In genomic region chr12:123233505-123234299, GRCh38 we compare ENCODE assay signal across 8 cellular contexts. TPM values are rescaled to one million over a fixed set of nuclear protein-coding genes. Genes with fewer than 3 reads are reported as not detected.
A peak's percentile ranks its signal among the peaks of the same experiment; 100 is the strongest.
DNase-seq lines count a peak whose midpoint lies in the region; ATAC-seq and TF ChIP-seq lines count a peak whose summit lies in the region.

No MANE protein-coding gene starts in this region.

- H3K9ac ChIP-seq in iPS-18a (ENCODE audit: low read length), result peak overlapping the region; percentile 80

- ATAC-seq in GM19035 (IDR thresholded peaks at IDR 0.05; ENCODE audit: unreplicated experiment) (peak; percentile 18), HG03460 (IDR thresholded peaks at IDR 0.05; ENCODE audit: unreplicated experiment) (peak; percentile 15)
- peak; percentile 8 to 11 for ATAC-seq in stimulated activated naive B cell treated with anti-CD40 and anti-IgM and Interleukin-4, amounts not matched to agents 10 μg/mL and 1 μg/mL and 100 μg/mL, for 72 hours (replicated peaks)

- peak overlapping the region; percentile 99 for H3K27ac Mint-ChIP-seq in activated T-helper 1 cell treated with anti-CD3 and anti-CD28 coated beads, Interleukin-12 subunit alpha, Interleukin-12 subunit beta, Interleukin-2, Interleukin-4 antibody, amounts not matched to agents 30 ng/mL and 10 ng/mL and 1 ng/mL, durations not matched to agents 14 hours and 24 hours and 36 hours
- peak overlapping the region; percentile 100 for H3K27ac Mint-ChIP-seq in stimulated activated naive B cell treated with anti-CD40 and anti-IgM and Interleukin-4, amounts not matched to agents 10 μg/mL and 1 μg/mL and 100 μg/mL, for 72 hours

- H3K4me3 ChIP-seq in A673 (ENCODE audit: low read depth, low read length, poor library complexity, severe bottlenecking) (peak overlapping the region; percentile 86), iPS-18a (ENCODE audit: low read length) (peak overlapping the region; percentile 94)

- H3K4me1 ChIP-seq in A673 (ENCODE audit: insufficient read depth, low read length, poor library complexity, severe bottlenecking) (peaks cover 22% of the 10 kb centered on the region), iPS-18a (ENCODE audit: control insufficient read depth, low read depth, low read length) (peaks cover 7% of the 10 kb centered on the region)

- peaks cover 70% of the 10 kb centered on the region for H3K4me1 Mint-ChIP-seq in activated T-helper 1 cell treated with anti-CD3 and anti-CD28 coated beads, Interleukin-12 subunit alpha, Interleukin-12 subunit beta, Interleukin-2, Interleukin-4 antibody, amounts not matched to agents 30 ng/mL and 10 ng/mL and 1 ng/mL, durations not matched to agents 14 hours and 24 hours and 36 hours (ENCODE audit: low read depth)
- peaks cover 27 to 61% of the 10 kb centered on the region in 2 donors for H3K4me1 Mint-ChIP-seq in stimulated activated naive B cell treated with anti-CD40 and anti-IgM and Interleukin-4, amounts not matched to agents 10 μg/mL and 1 μg/mL and 100 μg/mL, for 72 hours

- H3K27me3 ChIP-seq in A673 (replicated peaks; ENCODE audit: insufficient read depth, low read depth, low read length, poor library complexity), result no peaks in the 10 kb centered on the region
- H3K27me3 ChIP-seq in iPS-18a (ENCODE audit: control insufficient read depth, insufficient read depth, low read length), result no peaks in the 10 kb centered on the region

- intact Hi-C loops in A673 (cut with micrococcal nuclease; ENCODE audit: unreplicated experiment), result loop anchor here (2.0 to 10.0 kb wide), 3 partner anchors 155 to 359 kb away; partner anchors contain the start of gene ABCB9
- intact Hi-C loops in activated T-helper 1 cell treated with anti-CD3 and anti-CD28 coated beads, Interleukin-12 subunit alpha, Interleukin-12 subunit beta, Interleukin-2, Interleukin-4 antibody, amounts not matched to agents 30 ng/mL and 10 ng/mL and 1 ng/mL, durations not matched to agents 14 hours and 24 hours and 36 hours (cut with micrococcal nuclease), result loop anchor here (1.0 to 10.0 kb wide), 15 partner anchors 10 to 1149 kb away; partner anchors contain the start of genes DIABLO, KMT5A, KNTC1 and RILPL2

- H3K27ac ChIP-seq in A673 (ENCODE audit: low read depth, low read length, poor library complexity, severe bottlenecking) (peak overlapping the region; percentile 88), iPS-18a (ENCODE audit: low read length) (no peak overlapping the region)

- CTCF ChIA-PET in A673 (lab: Charles Lee), result interaction anchor here (0.5 to 1.0 kb wide), 4 partner anchors 14 to 385 kb away, joined by 3 to 10 read pairs (median 4); no protein-coding TSS in a partner anchor

- H3K36me3 ChIP-seq in A673 (ENCODE audit: insufficient read depth, low read length, poor library complexity, severe bottlenecking) (peaks cover 5% of the 10 kb centered on the region), iPS-18a (ENCODE audit: control insufficient read depth, low read depth, low read length) (peaks cover 3% of the 10 kb centered on the region)

- TF ChIP-seq CTCF in A673 (conservative IDR thresholded peaks at IDR 0.05; ENCODE audit: low read depth, low read length), result no peak

- TSS peak; percentile 53 for BruUV-seq in A673 (replicated peaks; lab: Mats Ljungman, UMichigan)

- peaks cover 21% of the 10 kb centered on the region for H3K36me3 Mint-ChIP-seq in activated T-helper 1 cell treated with anti-CD3 and anti-CD28 coated beads, Interleukin-12 subunit alpha, Interleukin-12 subunit beta, Interleukin-2, Interleukin-4 antibody, amounts not matched to agents 30 ng/mL and 10 ng/mL and 1 ng/mL, durations not matched to agents 14 hours and 24 hours and 36 hours (ENCODE audit: low read depth)
- peaks cover 10 to 27% of the 10 kb centered on the region in 2 donors for H3K36me3 Mint-ChIP-seq in stimulated activated naive B cell treated with anti-CD40 and anti-IgM and Interleukin-4, amounts not matched to agents 10 μg/mL and 1 μg/mL and 100 μg/mL, for 72 hours

- no peaks in the 10 kb centered on the region for H3K9me3 ChIP-seq in A673 (ENCODE audit: low read depth, low read length, poor library complexity, severe bottlenecking)
- no peaks in the 10 kb centered on the region for H3K9me3 ChIP-seq in iPS-18a (ENCODE audit: control insufficient read depth, low read depth, low read length)

- H3K9me3 Mint-ChIP-seq in activated T-helper 1 cell treated with anti-CD3 and anti-CD28 coated beads, Interleukin-12 subunit alpha, Interleukin-12 subunit beta, Interleukin-2, Interleukin-4 antibody, amounts not matched to agents 30 ng/mL and 10 ng/mL and 1 ng/mL, durations not matched to agents 14 hours and 24 hours and 36 hours, result no peaks in the 10 kb centered on the region
- H3K9me3 Mint-ChIP-seq in stimulated activated naive B cell treated with anti-CD40 and anti-IgM and Interleukin-4, amounts not matched to agents 10 μg/mL and 1 μg/mL and 100 μg/mL, for 72 hours, result no peaks in the 10 kb centered on the region

- POLR2A ChIA-PET in A673 (lab: Charles Lee; ENCODE audit: low non-redundant PET), result interaction anchor here (0.5 to 0.7 kb wide), 3 partner anchors 10 to 739 kb away, joined by 3 to 6 read pairs (median 3); partner anchors contain the start of gene CCDC92

- peak; percentile 37 for DNase-seq in A673 (ENCODE audit: low spot score)
- DNase-seq in activated T-helper 1 cell treated with anti-CD3 and anti-CD28 coated beads, Interleukin-12 subunit alpha, Interleukin-12 subunit beta, Interleukin-2, Interleukin-4 antibody, amounts not matched to agents 30 ng/mL and 10 ng/mL and 1 ng/mL, durations not matched to agents 14 hours and 24 hours and 36 hours (ENCODE audit: low spot score), result no peak
- no peak for DNase-seq in stimulated activated naive B cell treated with anti-CD40 and anti-IgM and Interleukin-4, amounts not matched to agents 10 μg/mL and 1 μg/mL and 100 μg/mL, for 72 hours
- DNase-seq in NCI-H446 treated with DMSO at 0.1 percent for 48 hours (lab: John Stamatoyannopoulos, UW), result no peak
- DNase-seq in dedifferentiated amniotic fluid mesenchymal stem cell (ENCODE audit: extremely low spot score), result no peak

- peak overlapping the region; percentile 100 for H3K4me3 Mint-ChIP-seq in activated T-helper 1 cell treated with anti-CD3 and anti-CD28 coated beads, Interleukin-12 subunit alpha, Interleukin-12 subunit beta, Interleukin-2, Interleukin-4 antibody, amounts not matched to agents 30 ng/mL and 10 ng/mL and 1 ng/mL, durations not matched to agents 14 hours and 24 hours and 36 hours
- peak overlapping the region; percentile 95 for H3K4me3 Mint-ChIP-seq in stimulated activated naive B cell treated with anti-CD40 and anti-IgM and Interleukin-4, amounts not matched to agents 10 μg/mL and 1 μg/mL and 100 μg/mL, for 72 hours

- H3K27me3 Mint-ChIP-seq in activated T-helper 1 cell treated with anti-CD3 and anti-CD28 coated beads, Interleukin-12 subunit alpha, Interleukin-12 subunit beta, Interleukin-2, Interleukin-4 antibody, amounts not matched to agents 30 ng/mL and 10 ng/mL and 1 ng/mL, durations not matched to agents 14 hours and 24 hours and 36 hours (ENCODE audit: insufficient read depth), result peaks cover 2% of the 10 kb centered on the region
- no peaks in the 10 kb centered on the region for H3K27me3 Mint-ChIP-seq in stimulated activated naive B cell treated with anti-CD40 and anti-IgM and Interleukin-4, amounts not matched to agents 10 μg/mL and 1 μg/mL and 100 μg/mL, for 72 hours

RNA-seq across cellular contexts. Expression of gene MTRFR, which starts 0.5 kb away (rescaled TPM):
- 21.9 and 26.3 TPM in 2 replicates for total RNA-seq in A673 (2021)
- 32.6 and 34.2 TPM in 2 replicates for total RNA-seq in activated T-helper 1 cell treated with anti-CD3 and anti-CD28 coated beads, Interleukin-12 subunit alpha, Interleukin-12 subunit beta, Interleukin-2, Interleukin-4 antibody, amounts not matched to agents 30 ng/mL and 10 ng/mL and 1 ng/mL, durations not matched to agents 14 hours and 24 hours and 36 hours

RNA-seq across cellular contexts. Expression of gene MPHOSPH9, which starts 0.8 kb away (rescaled TPM):
- total RNA-seq in A673 (2021), result 80.8 and 95.7 TPM in 2 replicates
- total RNA-seq in activated T-helper 1 cell treated with anti-CD3 and anti-CD28 coated beads, Interleukin-12 subunit alpha, Interleukin-12 subunit beta, Interleukin-2, Interleukin-4 antibody, amounts not matched to agents 30 ng/mL and 10 ng/mL and 1 ng/mL, durations not matched to agents 14 hours and 24 hours and 36 hours, result 87.3 and 89.9 TPM in 2 replicates

RNA-seq across cellular contexts. Expression of gene CDK2AP1, which starts 38.0 kb away (rescaled TPM):
- 136 and 140 TPM in 2 replicates for total RNA-seq in A673 (2021)
- total RNA-seq in activated T-helper 1 cell treated with anti-CD3 and anti-CD28 coated beads, Interleukin-12 subunit alpha, Interleukin-12 subunit beta, Interleukin-2, Interleukin-4 antibody, amounts not matched to agents 30 ng/mL and 10 ng/mL and 1 ng/mL, durations not matched to agents 14 hours and 24 hours and 36 hours, result 70.8 and 72.5 TPM in 2 replicates
